Comparison of ENCODE assay signal across 32 cellular contexts in genomic region chr15:81507831-81508230, GRCh38.
"Had no signal": no experiment of that assay in that cellular context is flagged by ENCODE, and none has a peak within 500 bp of the region (broad histone marks: within the 10 kb centered on the region; RNA-seq: fewer than 3 reads in every experiment).

No MANE protein-coding gene starts in this region.

- FAIRE-seq: RCC 7860 had no signal

- H3K9me3 ChIP-seq: MG63 had no signal

- H3K4me2 ChIP-seq: PC-9 had no signal

- H2AFZ ChIP-seq: PC-9 had no signal

- H3K9me3 Mint-ChIP-seq: activated CD8-positive, alpha-beta T cell treated with anti-CD3 and anti-CD28 coated beads for 36 hours; activated naive CD8-positive, alpha-beta T cell treated with anti-CD3 and anti-CD28 coated beads for 36 hours; activated T-cell treated with anti-CD3 and anti-CD28 coated beads, Interleukin-2, amount 50 U/mL, for 72 hours; activated T-helper 17 cell treated with anti-CD3 and anti-CD28 coated beads, Interleukin-2, amount 50 U/mL, for 72 hours had no signal

- DNase-seq: activated CD4-positive, alpha-beta T cell treated with anti-CD3 and anti-CD28 coated beads for 1 hour; activated CD4-positive, alpha-beta T cell treated with anti-CD3 and anti-CD28 coated beads for 48 hours; activated CD4-positive, CD25-positive, alpha-beta regulatory T cell; activated CD8-positive, alpha-beta T cell treated with anti-CD3 and anti-CD28 coated beads for 36 hours; activated effector memory CD4-positive, alpha-beta T cell treated with anti-CD3 and anti-CD28 coated beads, Interleukin-2, amount 50 U/mL, for 16 hours; activated naive CD4-positive, alpha-beta T cell; activated naive CD4-positive, alpha-beta T cell treated with anti-CD3 and anti-CD28 coated beads, Interleukin-2, amount 50 U/mL, for 16 hours; activated naive CD8-positive, alpha-beta T cell treated with anti-CD3 and anti-CD28 coated beads for 36 hours; activated T-cell treated with anti-CD3 and anti-CD28 coated beads, Interleukin-2, amount 50 U/mL, for 1 hour; activated T-cell treated with anti-CD3 and anti-CD28 coated beads, Interleukin-2, amount 50 U/mL, for 72 hours; amniotic stem cell; aorta; brain microvascular endothelial cell; Karpas-422; KBM-7; MG63; NCI-H1092; NCI-H1436 treated with DMSO at 0.1 percent for 48 hours; NCI-H1694 treated with DMSO at 0.1 percent for 48 hours; NCI-H2029; NCI-H510A; NCI-H526; NCI-H748 treated with DMSO at 0.1 percent for 48 hours; NK-92 treated with Interleukin-12 subunit alpha and Interleukin-12 subunit beta, amount 100 ng/mL, for 24 hours; PC-9; Right ventricle myocardium superior; SW 1271; T1000; WERI-Rb-1 had no signal

- H3K4me3 ChIP-seq: MG63, PC-9 had no signal

- H3K27me3 ChIP-seq: brain microvascular endothelial cell, MG63 had no signal

- H3K27ac Mint-ChIP-seq: activated CD8-positive, alpha-beta T cell treated with anti-CD3 and anti-CD28 coated beads for 36 hours; activated naive CD8-positive, alpha-beta T cell treated with anti-CD3 and anti-CD28 coated beads for 36 hours; activated T-cell treated with anti-CD3 and anti-CD28 coated beads, Interleukin-2, amount 50 U/mL, for 72 hours; activated T-helper 17 cell treated with anti-CD3 and anti-CD28 coated beads, Interleukin-2, amount 50 U/mL, for 72 hours had no signal

- H3K27me3 Mint-ChIP-seq: activated naive CD8-positive, alpha-beta T cell treated with anti-CD3 and anti-CD28 coated beads for 36 hours had no signal

- ATAC-seq: activated CD8-positive, alpha-beta T cell treated with anti-CD3 and anti-CD28 coated beads for 36 hours; activated T-cell treated with anti-CD3 and anti-CD28 coated beads, Interleukin-2, amount 50 U/mL, for 72 hours; activated T-helper 17 cell treated with anti-CD3 and anti-CD28 coated beads, Interleukin-2, amount 50 U/mL, for 72 hours had no signal

- H3K27ac ChIP-seq: brain microvascular endothelial cell, PC-9, RWPE1, WERI-Rb-1 had no signal

- H3K36me3 ChIP-seq: brain microvascular endothelial cell, MG63, WERI-Rb-1 had no signal

- H3K36me3 Mint-ChIP-seq: activated naive CD8-positive, alpha-beta T cell treated with anti-CD3 and anti-CD28 coated beads for 36 hours had no signal

- H3K4me3 Mint-ChIP-seq: activated CD8-positive, alpha-beta T cell treated with anti-CD3 and anti-CD28 coated beads for 36 hours; activated naive CD8-positive, alpha-beta T cell treated with anti-CD3 and anti-CD28 coated beads for 36 hours; activated T-cell treated with anti-CD3 and anti-CD28 coated beads, Interleukin-2, amount 50 U/mL, for 72 hours; activated T-helper 17 cell treated with anti-CD3 and anti-CD28 coated beads, Interleukin-2, amount 50 U/mL, for 72 hours had no signal

- H3K4me1 Mint-ChIP-seq: activated T-helper 17 cell treated with anti-CD3 and anti-CD28 coated beads, Interleukin-2, amount 50 U/mL, for 72 hours had no signal
